8 cellular contexts compared by ENCODE assay signal in the genomic region with DNA sequence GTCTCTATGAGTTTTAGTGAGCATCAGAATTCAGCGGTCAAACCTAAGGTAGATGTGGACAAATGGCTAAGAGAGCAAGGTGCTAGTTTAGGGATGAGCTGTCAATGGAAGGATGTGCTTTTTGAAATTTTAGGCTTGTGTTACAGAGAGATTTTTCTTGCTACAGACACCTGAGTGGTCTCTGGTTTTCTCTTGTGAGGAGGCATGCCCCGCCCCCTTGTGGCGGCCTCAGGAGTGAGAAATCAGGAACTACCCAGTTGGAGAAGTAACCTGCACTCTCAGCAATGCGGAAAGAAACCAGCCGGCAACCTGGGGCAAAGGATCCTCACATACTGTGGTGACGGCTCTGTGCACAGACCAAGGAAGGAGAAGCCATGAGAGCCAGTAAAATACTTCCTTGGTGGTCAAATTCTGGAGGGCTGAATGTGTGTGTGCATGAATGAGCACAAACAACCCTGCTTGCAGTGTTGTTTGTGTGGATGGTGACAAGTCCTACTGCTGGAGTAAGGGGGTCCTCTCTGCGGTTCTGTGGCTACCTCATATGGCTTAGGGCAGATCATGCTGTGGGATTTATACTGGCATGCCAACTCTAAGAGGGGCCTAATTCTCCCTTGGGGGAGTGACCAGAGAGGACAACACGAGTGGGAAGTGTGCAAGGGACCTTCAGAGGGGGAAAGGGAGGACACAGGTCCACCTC. TPM values are rescaled to one million over a fixed set of nuclear protein-coding genes. Genes with fewer than 3 reads are reported as not detected.
DNase-seq lines count a peak whose midpoint lies in the region; ATAC-seq lines count a peak whose summit lies in the region.

No MANE protein-coding gene starts in this region.

- no peak overlapping the region for H3K27ac Mint-ChIP-seq in activated naive CD4-positive, alpha-beta T cell treated with anti-CD3 and anti-CD28 coated beads for 36 hours

- no peaks in the 10 kb centered on the region for H3K9me3 Mint-ChIP-seq in activated naive CD4-positive, alpha-beta T cell treated with anti-CD3 and anti-CD28 coated beads for 36 hours

- no peak overlapping the region for H3K4me3 ChIP-seq in H7 (ENCODE audit: insufficient read depth, low read depth, low read length)

- H3K27me3 Mint-ChIP-seq in activated naive CD4-positive, alpha-beta T cell treated with anti-CD3 and anti-CD28 coated beads for 36 hours (ENCODE audit: low read depth), result peaks cover 7% of the 10 kb centered on the region

- CTCF ChIA-PET in activated naive CD4-positive, alpha-beta T cell treated with anti-CD3 and anti-CD28 coated beads for 36 hours (lab: Charles Lee), result interaction anchor here (0.6 to 2.4 kb wide), 21 partner anchors 10 to 447 kb away, joined by 3 to 25 read pairs (median 4); partner anchors contain the start of genes DMXL1 and DTWD2

- intact Hi-C loops in activated naive CD4-positive, alpha-beta T cell treated with anti-CD3 and anti-CD28 coated beads for 36 hours (cut with micrococcal nuclease), result loop anchor here (1.0 to 10.0 kb wide), 3 partner anchors 413 to 1981 kb away; partner anchors contain the start of gene DTWD2
- intact Hi-C loops in left ventricle myocardium superior (cut with micrococcal nuclease), result no loop called here

- no peaks in the 10 kb centered on the region for H3K36me3 Mint-ChIP-seq in activated naive CD4-positive, alpha-beta T cell treated with anti-CD3 and anti-CD28 coated beads for 36 hours (ENCODE audit: low read depth)

- ATAC-seq in GM18909 (IDR thresholded peaks at IDR 0.05; ENCODE audit: poor library complexity, unreplicated experiment) (peak; percentile 97), HG03108 (IDR thresholded peaks at IDR 0.05; ENCODE audit: unreplicated experiment) (peak; percentile 90), left ventricle myocardium superior (peak; percentile 42)

- DNase-seq in AG08395 (ENCODE audit: low spot score) (peak; percentile 28), SK-N-DZ (ENCODE audit: low spot score) (peak; percentile 66), left ventricle myocardium superior (peak; percentile 74), H7 (no peak)
- DNase-seq in activated naive CD4-positive, alpha-beta T cell treated with anti-CD3 and anti-CD28 coated beads for 36 hours, result peak; percentile 85
- peak; percentile 47 to 57 for DNase-seq in stimulated activated CD4-positive, alpha-beta T cell treated with anti-CD3 and anti-CD28 coated beads, Interleukin-1b, Interleukin-23, amount 100 ng/mL, for 1 hour (ENCODE audit: low read depth in 2 of 2)

- H3K36me3 ChIP-seq in H7 (replicated peaks; ENCODE audit: control insufficient read depth, insufficient read depth, low read length), result no peaks in the 10 kb centered on the region

- H3K27me3 ChIP-seq in H7 (ENCODE audit: control insufficient read depth, insufficient read depth, low read length), result no peaks in the 10 kb centered on the region

- peaks cover 8% of the 10 kb centered on the region for H3K4me1 Mint-ChIP-seq in activated naive CD4-positive, alpha-beta T cell treated with anti-CD3 and anti-CD28 coated beads for 36 hours (ENCODE audit: low read depth)

- H3K4me3 Mint-ChIP-seq in activated naive CD4-positive, alpha-beta T cell treated with anti-CD3 and anti-CD28 coated beads for 36 hours, result no peak overlapping the region

RNA-seq across cellular contexts. Expression of gene HSD17B4, which starts 16.7 kb away (rescaled TPM):
- polyA plus RNA-seq in SK-N-DZ (2014; cell fraction: cytosol; rRNA removed), result 155 and 206 TPM in 2 replicates
- polyA plus RNA-seq in SK-N-DZ (2014; cell fraction: nucleus; rRNA removed), result 157 and 318 TPM in 2 replicates
- 10 to 100 TPM; 85.6 to 96.3 TPM for total RNA-seq in activated naive CD4-positive, alpha-beta T cell treated with anti-CD3 and anti-CD28 coated beads for 36 hours
- total RNA-seq in left ventricle myocardium superior, result 290 TPM
- total RNA-seq in H7 (2014; rRNA removed; shearing (Covaris generic)), result 339 and 409 TPM in 2 replicates

Comparison
In these comparisons a context has a peak if more than half of its experiments do, and no peak if none do; other contexts are left out.
1. ATAC-seq: peak in every context shown above with its lines; median percentile 97 in GM18909; 90 in HG03108; 42 in left ventricle myocardium superior.